ENCODE assay signal across 9 cellular contexts in genomic region chr2:169038338-169038757, GRCh38. TPM values are rescaled to one million over a fixed set of nuclear protein-coding genes. Genes with fewer than 3 reads are reported as not detected.
DNase-seq lines count a peak whose midpoint lies in the region; ATAC-seq, FAIRE-seq and TF ChIP-seq lines count a peak whose summit lies in the region.
"Had no signal": no experiment of that assay in that cellular context is flagged by ENCODE, and none has a peak within 500 bp of the region (broad histone marks: within the 10 kb centered on the region; RNA-seq: fewer than 3 reads in every experiment).

No MANE protein-coding gene starts in this region.

- H3K27me3 Mint-ChIP-seq in CD4-positive, alpha-beta T cell: no peaks in the 10 kb centered on the region
- H3K27me3 Mint-ChIP-seq: memory B cell had no signal

- H3K36me3 ChIP-seq in H1 (ENCODE audit: control insufficient read depth in 2 of 4, insufficient read depth in 4 of 4, low read length in 3 of 4) (no peaks in the 10 kb centered on the region), OCI-LY7 (ENCODE audit: insufficient read depth, low read length) (no peaks in the 10 kb centered on the region), right atrium auricular region (no peaks in the 10 kb centered on the region)

- no peaks in the 10 kb centered on the region for H3K79me2 ChIP-seq in H1 (ENCODE audit: control insufficient read depth in 1 of 2, insufficient read depth in 2 of 2, low read length in 2 of 2)
- no peaks in the 10 kb centered on the region for H3K79me2 ChIP-seq in OCI-LY7 (ENCODE audit: insufficient read depth, low read depth, low read length)

- H4K20me1 ChIP-seq in H1 (replicated peaks in 1 of 2; ENCODE audit: control insufficient read depth in 1 of 2, insufficient read depth in 2 of 2, low read length in 2 of 2) (no peaks in the 10 kb centered on the region), OCI-LY7 (ENCODE audit: insufficient read depth, low read length) (no peaks in the 10 kb centered on the region)

- peak; percentile 74 for ATAC-seq in GM21390 (IDR thresholded peaks at IDR 0.05; ENCODE audit: unreplicated experiment)
- ATAC-seq in HG03571 (IDR thresholded peaks at IDR 0.05; ENCODE audit: unreplicated experiment): peak; percentile 59
- ATAC-seq in CD4-positive, alpha-beta T cell (ENCODE audit: poor library complexity): no peak

- no peak overlapping the region for H3K4me3 ChIP-seq in H1 (ENCODE audit: extremely low read depth in 1 of 4, insufficient read depth in 2 of 4, low read depth in 3 of 4, low read length in 4 of 4)
- H3K4me3 ChIP-seq in OCI-LY7 (ENCODE audit: low read depth, low read length, poor library complexity, severe bottlenecking): no peak overlapping the region
- H3K4me3 ChIP-seq in right atrium auricular region: no peak overlapping the region

- H3K27ac ChIP-seq in H1 (ENCODE audit: low read depth, low read length) (no peak overlapping the region), OCI-LY7 (ENCODE audit: low read depth, low read length, poor library complexity, severe bottlenecking) (no peak overlapping the region), right atrium auricular region (no peak overlapping the region)
- no peak overlapping the region for H3K27ac ChIP-seq in CD4-positive, alpha-beta T cell (ENCODE audit: low read depth, low read length)

- POLR2A ChIA-PET in H1 (lab: Charles Lee; ENCODE audit: partially characterized antibody): interaction anchor here (1.6 kb wide), 1 partner anchor 71 kb away, joined by 3 read pairs; no protein-coding TSS in a partner anchor
- POLR2A ChIA-PET in CD4-positive, alpha-beta T cell (lab: Charles Lee): no interaction called here
- POLR2A ChIA-PET in OCI-LY7 (lab: Charles Lee): interaction anchor here (0.7 kb wide), 1 partner anchor 10 kb away, joined by 5 read pairs; no protein-coding TSS in a partner anchor

- no peak overlapping the region for H3K4me2 ChIP-seq in H1 (ENCODE audit: insufficient read depth in 1 of 2, low read depth in 2 of 2, low read length in 2 of 2)
- H3K4me2 ChIP-seq in OCI-LY7 (ENCODE audit: low read length): no peak overlapping the region

- intact Hi-C loops in CD4-positive, alpha-beta T cell (cut with DNase I, micrococcal nuclease): no loop called here
- intact Hi-C loops in OCI-LY7 (cut with micrococcal nuclease; ENCODE audit: unreplicated experiment): no loop called here

- no peaks in the 10 kb centered on the region for H3K79me1 ChIP-seq in H1 (ENCODE audit: low read depth, low read length)

- H2BK5ac ChIP-seq in H1 (ENCODE audit: low read depth, low read length): no peak overlapping the region

- no peak overlapping the region for H2BK12ac ChIP-seq in H1 (ENCODE audit: low read depth, low read length)

- H2BK20ac ChIP-seq in H1 (ENCODE audit: low read length): no peak overlapping the region

- no peak overlapping the region for H3K18ac ChIP-seq in H1 (ENCODE audit: extremely low read depth, low read length)

- no peak overlapping the region for H2BK15ac ChIP-seq in H1 (ENCODE audit: low read length)

- H3K4me1 Mint-ChIP-seq in CD4-positive, alpha-beta T cell (ENCODE audit: low read depth): no peaks in the 10 kb centered on the region

- H2AFZ ChIP-seq in H1 (ENCODE audit: low read length) (0 out of 2 replicates have a peak overlapping the region, but pooled peaks have one; percentile 23), OCI-LY7 (ENCODE audit: low read length) (no peak overlapping the region)

- 96% methylated on average over 2 of the region's 2 CpGs; no CpG with 5 or more reads in 1 of the 2 experiments for WGBS in H1 (ENCODE audit: extremely low coverage in 1 of 2, insufficient coverage in 1 of 2, insufficient read length in 1 of 2, insufficient replicate concordance in 2 of 2, low coverage in 1 of 2, low lambda C conversion rate in 2 of 2, missing lambda C conversion rate in 1 of 2), 2 experiments

- no peak overlapping the region for H3K14ac ChIP-seq in H1 (ENCODE audit: insufficient read length)

- H2AK5ac ChIP-seq in H1 (ENCODE audit: low read depth, low read length): no peak overlapping the region

- no peaks in the 10 kb centered on the region for H3K9me2 ChIP-seq in OCI-LY7 (ENCODE audit: insufficient read depth, low read length)

- H3K9me3 Mint-ChIP-seq in CD4-positive, alpha-beta T cell: peaks cover 13% of the 10 kb centered on the region

- H3K9me3 ChIP-seq in H1 (ENCODE audit: insufficient read depth in 2 of 2, low read depth in 1 of 2, low read length in 1 of 2) (0 out of 4 replicates have a peak, but pooled peaks cover 0 to 2% of the 10 kb centered on the region in 2 experiments), OCI-LY7 (ENCODE audit: low read length) (0 out of 2 replicates have a peak, but pooled peaks cover 7% of the 10 kb centered on the region), right atrium auricular region (peaks cover 0 to 11% of the 10 kb centered on the region in 2 donors)
- H3K9me3 ChIP-seq in CD4-positive, alpha-beta T cell (ENCODE audit: control insufficient read depth, low read length): peaks cover 7% of the 10 kb centered on the region

- H3K27me3 ChIP-seq in H1 (replicated peaks in 1 of 4; ENCODE audit: control insufficient read depth in 3 of 4, extremely low read depth in 1 of 4, insufficient read depth in 3 of 4, low read length in 3 of 4) (no peaks in the 10 kb centered on the region), right atrium auricular region (no peaks in the 10 kb centered on the region)
- H3K27me3 ChIP-seq in CD4-positive, alpha-beta T cell (ENCODE audit: control insufficient read depth, insufficient read depth, low read length): no peaks in the 10 kb centered on the region

- no peak for TF ChIP-seq EP300 in H1 (IDR thresholded peaks at IDR 0.05; ENCODE audit: borderline replicate concordance in 1 of 2, low read depth in 2 of 2, low read length in 2 of 2)

- no TSS peak for BruUV-seq in OCI-LY7 (replicated peaks; lab: Mats Ljungman, UMichigan)

- H4K5ac ChIP-seq in H1 (ENCODE audit: insufficient read length, low read depth, low read length): no peak overlapping the region

- no peak overlapping the region for H3K4me3 Mint-ChIP-seq in CD4-positive, alpha-beta T cell
- H3K4me3 Mint-ChIP-seq: memory B cell had no signal

- H3K56ac ChIP-seq in H1 (replicated peaks; ENCODE audit: insufficient read length, low read depth, low read length): no peak overlapping the region

- H4K8ac ChIP-seq in H1 (ENCODE audit: extremely low read depth, insufficient read depth, low read length): no peak overlapping the region

- no peak for TF ChIP-seq RAD21 in H1 (IDR thresholded peaks at IDR 0.05 in 1 of 2, conservative IDR thresholded peaks at IDR 0.05 in 1 of 2; ENCODE audit: low read depth in 2 of 2, low read length in 2 of 2)

- no peak for TF ChIP-seq POLR2A in H1 (IDR thresholded peaks at IDR 0.05; ENCODE audit: control extremely low read depth in 1 of 2, low read depth in 2 of 2, low read length in 2 of 2)

- H3K36me3 Mint-ChIP-seq in CD4-positive, alpha-beta T cell (ENCODE audit: low read depth): peaks cover 8% of the 10 kb centered on the region

- no peak overlapping the region for H3K27ac Mint-ChIP-seq in CD4-positive, alpha-beta T cell
- H3K27ac Mint-ChIP-seq: memory B cell had no signal

- no peak overlapping the region for H4K91ac ChIP-seq in H1 (replicated peaks; ENCODE audit: insufficient read length, low read length)

- no peak overlapping the region for H3K4ac ChIP-seq in H1 (replicated peaks; ENCODE audit: insufficient read length, low read depth, low read length)

- H2BK120ac ChIP-seq in H1 (replicated peaks; ENCODE audit: low read depth, low read length): no peak overlapping the region

- TF ChIP-seq CTCF in H1 (IDR thresholded peaks at IDR 0.05; ENCODE audit: control extremely low read depth in 1 of 3, insufficient read depth in 1 of 3, low read depth in 1 of 3, low read length in 3 of 3): no peak
- no peak for TF ChIP-seq CTCF in CD4-positive, alpha-beta T cell (IDR thresholded peaks at IDR 0.05)
- no peak for TF ChIP-seq CTCF in OCI-LY7 (conservative IDR thresholded peaks at IDR 0.05; ENCODE audit: low read length)
- TF ChIP-seq CTCF in right atrium auricular region (IDR thresholded peaks at IDR 0.05): no peak

- no peaks in the 10 kb centered on the region for H3K4me1 ChIP-seq in H1 (replicated peaks in 1 of 4; ENCODE audit: control insufficient read depth in 3 of 4, insufficient read depth in 4 of 4, low read length in 3 of 4)
- H3K4me1 ChIP-seq in OCI-LY7 (ENCODE audit: insufficient read depth, low read length, poor library complexity, severe bottlenecking): no peaks in the 10 kb centered on the region
- H3K4me1 ChIP-seq in right atrium auricular region: no peaks in the 10 kb centered on the region

- H3K9ac ChIP-seq in H1 (replicated peaks in 1 of 4; ENCODE audit: extremely low read depth in 1 of 4, low read depth in 3 of 4, low read length in 3 of 4): no peak overlapping the region

- H3K23ac ChIP-seq in H1 (ENCODE audit: insufficient read length): no peak overlapping the region

- CTCF ChIA-PET in H1 (lab: Charles Lee; ENCODE audit: partially characterized antibody) (interaction anchor here (0.6 kb wide), 1 partner anchor 439 kb away, joined by 3 read pairs; no protein-coding TSS in a partner anchor), OCI-LY7 (lab: Charles Lee; ENCODE audit: unreplicated experiment) (no interaction called here)
- CTCF ChIA-PET in CD4-positive, alpha-beta T cell (lab: Charles Lee): no interaction called here

- no peaks in the 10 kb centered on the region for H3K23me2 ChIP-seq in H1 (ENCODE audit: low read depth, low read length)

- FAIRE-seq in H1 (lab: Jason Lieb, UNC): no peak

- DNase-seq in COLO829 (ENCODE audit: low spot score): peak; percentile 41
- no peak for DNase-seq in H1 (ENCODE audit: low read depth in 1 of 2, low spot score in 2 of 2)
- DNase-seq in CD4-positive, alpha-beta T cell: no peak
- DNase-seq in H4 (ENCODE audit: low spot score): no peak
- DNase-seq in OCI-LY7 (ENCODE audit: low spot score): no peak
- no peak for DNase-seq in right atrium auricular region (ENCODE audit: low spot score)

RNA-seq across cellular contexts. Expression of gene ABCB11, which starts 7.2 kb away (rescaled TPM):
- total RNA-seq in H1 (2021; fragmentation: NEBNext Ultra II Directional; extraction: Animal tissue kit (Norgen Biotek cat#: 25700)): not detected in 2 replicates
- polyA plus RNA-seq in H1 (2011; rRNA removed): not detected in 2 replicates
- not detected for polyA plus RNA-seq in H1 (2011; cell fraction: cytosol; rRNA removed)
- polyA plus RNA-seq in H1 (2011; cell fraction: nucleus; rRNA removed): not detected
- polyA plus RNA-seq in H1 (2012, experiment 1 of 2): not detected in 4 replicates
- polyA plus RNA-seq in H1 (2012, experiment 2 of 2): not detected
- polyA plus RNA-seq in H1 (2013, experiment 1 of 2): 0.02 TPM
- polyA plus RNA-seq in H1 (2013, experiment 2 of 2): 0.02 TPM
- polyA minus RNA-seq in H1 (2011; rRNA and poly(A)+ RNA removed): 0.06 TPM in 1 of 2 replicates, not detected in the other
- not detected for polyA minus RNA-seq in H1 (2011; cell fraction: cytosol; rRNA and poly(A)+ RNA removed)
- polyA minus RNA-seq in H1 (2011; cell fraction: nucleus; rRNA and poly(A)+ RNA removed): not detected
- total RNA-seq in CD4-positive, alpha-beta T cell: not detected
- total RNA-seq in H4 (2014; rRNA removed; shearing (Covaris generic)): not detected in 2 replicates
- not detected in 2 replicates for total RNA-seq in OCI-LY7 (2014; rRNA removed; shearing (Covaris generic))
- 0.04 TPM in 1 of 2 replicates, not detected in the other for total RNA-seq in OCI-LY7 (2022)
- under 1 TPM; 0.12 to 0.33 TPM for total RNA-seq in right atrium auricular region

RNA-seq across cellular contexts. Expression of gene DHRS9, which starts 31.0 kb away (rescaled TPM):
- not detected in 2 replicates for total RNA-seq in H1 (2021; fragmentation: NEBNext Ultra II Directional; extraction: Animal tissue kit (Norgen Biotek cat#: 25700))
- not detected in 2 replicates for polyA plus RNA-seq in H1 (2011; rRNA removed)
- polyA plus RNA-seq in H1 (2011; cell fraction: cytosol; rRNA removed): not detected
- not detected for polyA plus RNA-seq in H1 (2011; cell fraction: nucleus; rRNA removed)
- not detected in 4 replicates for polyA plus RNA-seq in H1 (2012, experiment 1 of 2)
- not detected for polyA plus RNA-seq in H1 (2012, experiment 2 of 2)
- not detected for polyA plus RNA-seq in H1 (2013, experiment 1 of 2)
- not detected for polyA plus RNA-seq in H1 (2013, experiment 2 of 2)
- polyA minus RNA-seq in H1 (2011; rRNA and poly(A)+ RNA removed): not detected in 2 replicates
- not detected for polyA minus RNA-seq in H1 (2011; cell fraction: cytosol; rRNA and poly(A)+ RNA removed)
- polyA minus RNA-seq in H1 (2011; cell fraction: nucleus; rRNA and poly(A)+ RNA removed): not detected
- not detected for total RNA-seq in CD4-positive, alpha-beta T cell
- total RNA-seq in H4 (2014; rRNA removed; shearing (Covaris generic)): 0.12 and 0.45 TPM in 2 replicates
- total RNA-seq in OCI-LY7 (2014; rRNA removed; shearing (Covaris generic)): not detected in 2 replicates
- total RNA-seq in OCI-LY7 (2022): 0.59 TPM in 1 of 2 replicates, not detected in the other
- 100 to 1,000 TPM in 1 of 2 donors, 10 to 100 TPM in 1; 31.4 to 135 TPM for total RNA-seq in right atrium auricular region

Comparison
In these comparisons a context has a peak if more than half of its experiments do, and no peak if none do; other contexts are left out.
1. RNA of gene DHRS9, which starts 31.0 kb away (total RNA-seq): 31.4 to 135 TPM in right atrium auricular region; 0.59 TPM in OCI-LY7, 0.12 to 0.45 TPM in H4, not detected in CD4-positive, alpha-beta T cell and not detected in H1; every median in the first group is over 10 times any median in the second.